In genomic region chr1:39902121-39902807, GRCh38 we compare ENCODE assay signal across 8 cellular contexts. TPM values are rescaled to one million over a fixed set of nuclear protein-coding genes. Genes with fewer than 3 reads are reported as not detected.
DNase-seq lines count a peak whose midpoint lies in the region; ATAC-seq and TF ChIP-seq lines count a peak whose summit lies in the region.

No MANE protein-coding gene starts in this region.

- peaks cover 36% of the 10 kb centered on the region for H3K27me3 ChIP-seq in CD4-positive, CD25-positive, alpha-beta regulatory T cell (ENCODE audit: control insufficient read depth, insufficient read depth, low read length)
- H3K27me3 ChIP-seq in parathyroid adenoma (ENCODE audit: control insufficient read depth, insufficient read depth, low read length) (no peaks in the 10 kb centered on the region), upper lobe of left lung (peaks cover 0 to 22% (median 7%) of the 10 kb centered on the region in 4 donors)

- no peaks in the 10 kb centered on the region for H3K9me3 ChIP-seq in CD4-positive, CD25-positive, alpha-beta regulatory T cell (ENCODE audit: control insufficient read depth in 2 of 2, low read length in 2 of 2)
- H3K9me3 ChIP-seq in parathyroid adenoma (ENCODE audit: control insufficient read depth, low read length) (no peaks in the 10 kb centered on the region), upper lobe of left lung (no peaks in the 10 kb centered on the region)

- H3K9ac ChIP-seq in parathyroid adenoma: no peak overlapping the region

- no peaks in the 10 kb centered on the region for H3K79me2 ChIP-seq in parathyroid adenoma

- ATAC-seq in CD4-positive, CD25-positive, alpha-beta regulatory T cell (ENCODE audit: low read depth in 2 of 2): peak; percentile 70 to 72
- ATAC-seq in GM19468 (IDR thresholded peaks at IDR 0.05; ENCODE audit: extremely low read depth, unreplicated experiment) (peak; percentile 58), Right ventricle myocardium superior (ENCODE audit: poor library complexity) (peak; percentile 91), upper lobe of left lung (ENCODE audit: low FRiP score in 2 of 2) (peak; percentile 86 to 95)

- WGBS in upper lobe of left lung, 2 donors: 8 to 9% methylated on average over 5 to 27 of the region's 46 CpGs

- peaks cover 17% of the 10 kb centered on the region for H3K4me1 ChIP-seq in CD4-positive, CD25-positive, alpha-beta regulatory T cell (ENCODE audit: control insufficient read depth, insufficient read depth, low read length, poor library complexity, severe bottlenecking)
- H3K4me1 ChIP-seq in parathyroid adenoma (no peaks in the 10 kb centered on the region), upper lobe of left lung (peaks cover 18 to 33% (median 22%) of the 10 kb centered on the region in 4 donors)

- H3K4me3 Mint-ChIP-seq in CD4-positive, CD25-positive, alpha-beta regulatory T cell: peak overlapping the region; percentile 80 to 86 (median 80)

- peaks cover 0 to 11% (median 3%) of the 10 kb centered on the region in 4 donors for H3K4me1 Mint-ChIP-seq in CD4-positive, CD25-positive, alpha-beta regulatory T cell

- CTCF ChIA-PET in RWPE1 (lab: Yijun Ruan, JAX): interaction anchor here (0.5 to 2.6 kb wide), 24 partner anchors 9 to 587 kb away, joined by 3 to 32 read pairs (median 4); no protein-coding TSS in a partner anchor

- no peak overlapping the region for H3K4me3 ChIP-seq in CD4-positive, CD25-positive, alpha-beta regulatory T cell (ENCODE audit: low read depth, low read length)
- H3K4me3 ChIP-seq in parathyroid adenoma (ENCODE audit: low read depth, low read length): peak overlapping the region; percentile 48
- peak overlapping the region; percentile 31 to 74 (median 68) for H3K4me3 ChIP-seq in upper lobe of left lung

- H3K27me3 Mint-ChIP-seq in CD4-positive, CD25-positive, alpha-beta regulatory T cell: peaks cover 78% of the 10 kb centered on the region

- POLR2A ChIA-PET in RWPE1 (lab: Yijun Ruan, JAX; ENCODE audit: low non-redundant PET): interaction anchor here (0.5 kb wide), 1 partner anchor 106 kb away, joined by 3 read pairs; no protein-coding TSS in a partner anchor

- no peaks in the 10 kb centered on the region for H3K36me3 ChIP-seq in CD4-positive, CD25-positive, alpha-beta regulatory T cell (ENCODE audit: control insufficient read depth, insufficient read depth, low read length)
- H3K36me3 ChIP-seq in parathyroid adenoma (ENCODE audit: control insufficient read depth, insufficient read depth, low read length) (no peaks in the 10 kb centered on the region), upper lobe of left lung (no peaks in the 10 kb centered on the region)

- H3K27ac ChIP-seq in CD4-positive, CD25-positive, alpha-beta regulatory T cell (ENCODE audit: insufficient read depth, low read length, poor library complexity, severe bottlenecking): no peak overlapping the region
- H3K27ac ChIP-seq in RWPE1: peak overlapping the region; percentile 80
- no peak overlapping the region for H3K27ac ChIP-seq in parathyroid adenoma
- H3K27ac ChIP-seq in upper lobe of left lung: peak overlapping the region in 3 of 4 donors; percentile 40 to 81 (median 75)

- peak overlapping the region; percentile 62 for H2AFZ ChIP-seq in parathyroid adenoma

- TF ChIP-seq POLR2A in upper lobe of left lung (IDR thresholded peaks at IDR 0.05): no peak

- no peaks in the 10 kb centered on the region for H3K36me3 Mint-ChIP-seq in CD4-positive, CD25-positive, alpha-beta regulatory T cell

- H3K4me2 ChIP-seq in parathyroid adenoma (ENCODE audit: low read length): peak overlapping the region; percentile 77

- peaks cover 0 to 3% (median 0%) of the 10 kb centered on the region in 7 donors for H3K9me3 Mint-ChIP-seq in CD4-positive, CD25-positive, alpha-beta regulatory T cell

- peak; percentile 52 to 73 (median 60) for DNase-seq in CD4-positive, CD25-positive, alpha-beta regulatory T cell
- DNase-seq in HPDE6-E6E7 (ENCODE audit: extremely low spot score): peak; percentile 72
- DNase-seq in RWPE1 (ENCODE audit: low spot score): peak; percentile 86
- DNase-seq in activated naive CD4-positive, alpha-beta T cell treated with Interleukin-2 at 50 U/mL for 16 hours: peak; percentile 70
- DNase-seq in Right ventricle myocardium superior: peak; percentile 80
- peak; percentile 87 to 95 for DNase-seq in upper lobe of left lung

- intact Hi-C loops in Right ventricle myocardium superior (cut with DNase I): no loop called here

- TF ChIP-seq CTCF in RWPE1 (conservative IDR thresholded peaks at IDR 0.05; ENCODE audit: low read depth) (peak; percentile 84), parathyroid adenoma (IDR thresholded peaks at IDR 0.05) (peak; percentile 53), upper lobe of left lung (IDR thresholded peaks at IDR 0.05) (peak; percentile 59 to 88 (median 78))

- TF ChIP-seq EP300 in upper lobe of left lung (IDR thresholded peaks at IDR 0.05): no peak

- H3K27ac Mint-ChIP-seq in CD4-positive, CD25-positive, alpha-beta regulatory T cell: no peak overlapping the region

RNA-seq across cellular contexts. Expression of gene MYCL, which starts 0.5 kb away (rescaled TPM):
- total RNA-seq in CD4-positive, CD25-positive, alpha-beta regulatory T cell: not detected
- under 1 TPM in 1 of 4 donors, not detected in 3; 0.13 TPM for polyA plus RNA-seq in CD4-positive, CD25-positive, alpha-beta regulatory T cell
- total RNA-seq in Right ventricle myocardium superior (1.2 TPM), upper lobe of left lung (1 to 10 TPM; 4.3 to 8.2 (median 6.1) TPM)

RNA-seq across cellular contexts. Expression of gene TRIT1, which starts 19.0 kb away (rescaled TPM):
- total RNA-seq in CD4-positive, CD25-positive, alpha-beta regulatory T cell: 13.7 TPM
- polyA plus RNA-seq in CD4-positive, CD25-positive, alpha-beta regulatory T cell: 10 to 100 TPM in 3 of 4 donors, 1 to 10 TPM in 1; 9.4 to 14.7 (median 12.4) TPM
- total RNA-seq in Right ventricle myocardium superior (17.1 TPM), upper lobe of left lung (10 to 100 TPM in 5 of 6 donors, 1 to 10 TPM in 1; 9.4 to 14.8 (median 13.7) TPM)

RNA-seq across cellular contexts. Expression of gene MFSD2A, which starts 52.7 kb away (rescaled TPM):
- total RNA-seq in CD4-positive, CD25-positive, alpha-beta regulatory T cell: 3.7 TPM
- under 1 TPM in 2 of 4 donors, not detected in 2; 0.27 to 0.39 TPM for polyA plus RNA-seq in CD4-positive, CD25-positive, alpha-beta regulatory T cell
- total RNA-seq in Right ventricle myocardium superior: 0.22 TPM
- 100 to 1,000 TPM in 3 of 6 donors, 10 to 100 TPM in 3; 63.9 to 196 (median 109) TPM for total RNA-seq in upper lobe of left lung

Comparison
In these comparisons a context has a peak if more than half of its experiments do, and no peak if none do; other contexts are left out.
1. H3K27ac ChIP-seq: peak in RWPE1 (single experiment) and upper lobe of left lung (3 of 4); none in CD4-positive, CD25-positive, alpha-beta regulatory T cell (single experiment) and parathyroid adenoma (single experiment).
2. RNA of gene MFSD2A, which starts 52.7 kb away (total RNA-seq): 63.9 to 196 TPM in upper lobe of left lung; 3.7 TPM in CD4-positive, CD25-positive, alpha-beta regulatory T cell (single experiment) and 0.22 TPM in Right ventricle myocardium superior (single experiment); every median in the first group is over 10 times any median in the second.
3. Peak in every context shown above with its lines, with median percentiles within 50 percentile points of each other: ATAC-seq, DNase-seq and CTCF ChIP-seq.